In the genomic region with DNA sequence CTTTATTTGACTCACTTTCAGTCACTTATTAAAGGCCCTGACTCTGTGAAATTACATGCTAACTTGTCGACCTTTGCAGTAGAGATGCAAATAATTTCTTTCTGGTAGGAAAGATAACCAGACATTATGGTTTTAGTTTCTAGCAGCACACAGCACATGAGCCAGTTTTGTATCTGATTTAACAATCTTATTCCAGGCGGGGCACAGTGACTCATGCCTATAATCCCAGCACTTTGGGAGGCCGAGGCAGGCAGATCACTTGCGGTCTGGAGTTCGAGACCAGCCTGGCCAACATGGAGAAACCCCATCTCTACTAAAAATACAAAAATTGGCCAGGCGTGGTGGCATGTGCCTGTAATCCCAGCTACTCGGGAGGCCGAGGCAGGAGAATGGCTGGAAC, we compare ENCODE assay signal across 9 cellular contexts. TPM values are rescaled to one million over a fixed set of nuclear protein-coding genes. Genes with fewer than 3 reads are reported as not detected.
DNase-seq lines count a peak whose midpoint lies in the region; ATAC-seq and TF ChIP-seq lines count a peak whose summit lies in the region.
"Not testable (repeated sequence)": the region's sequence is repeated elsewhere in the genome, so short reads cannot be mapped to it uniquely, and the experiment has no call there.
"Had no signal": no experiment of that assay in that cellular context is flagged by ENCODE, and none has a peak within 500 bp of the region (broad histone marks: within the 10 kb centered on the region; RNA-seq: fewer than 3 reads in every experiment).

No MANE protein-coding gene starts in this region.

- peaks cover 19% of the 10 kb centered on the region for H3K4me1 Mint-ChIP-seq in GM23338

- not testable (repeated sequence) for H2AK5ac ChIP-seq in trophoblast cell (ENCODE audit: low read length)

- H2BK5ac ChIP-seq in trophoblast cell (ENCODE audit: low read depth, low read length, poor library complexity), result not testable (repeated sequence)

- H3K27ac Mint-ChIP-seq in GM23338, result not testable (repeated sequence)

- not testable (repeated sequence) for H3K4me3 Mint-ChIP-seq in GM23338

- not testable (repeated sequence) for H3K9ac ChIP-seq in trophoblast cell (ENCODE audit: low read length)

- not testable (repeated sequence) for H3K4me3 ChIP-seq in GM23338; trophoblast cell (ENCODE audit: low read depth, low read length)

- H3F3A ChIP-seq in GM23338 (replicated peaks; ENCODE audit: low read depth), result not testable (repeated sequence)

- H4K20me1 ChIP-seq in GM23338 (replicated peaks; ENCODE audit: insufficient read depth), result not testable (repeated sequence)

- H3K4me2 ChIP-seq in GM23338; trophoblast cell (ENCODE audit: low read length): not testable (repeated sequence)

- 0 out of 2 replicates have a peak overlapping the region, but pooled peaks have one; percentile 63 for H2AFZ ChIP-seq in GM23338
- H2AFZ ChIP-seq in trophoblast cell (ENCODE audit: insufficient read depth, low read length, poor library complexity), result not testable (repeated sequence)

- peak overlapping the region; percentile 5 for H4K91ac ChIP-seq in trophoblast cell (ENCODE audit: low read depth, low read length)

- H3K4ac ChIP-seq in trophoblast cell (ENCODE audit: low read depth, low read length), result not testable (repeated sequence)

- not testable (repeated sequence) for DNase-seq in GM23338 (ENCODE audit: low spot score); trophoblast cell
- peak; percentile 36 for DNase-seq in M059J (ENCODE audit: low read depth)

- H3K27me3 ChIP-seq in GM23338 (ENCODE audit: insufficient read depth); trophoblast cell (ENCODE audit: insufficient read depth, low read length): not testable (repeated sequence)

- not testable (repeated sequence) for H3K18ac ChIP-seq in trophoblast cell (ENCODE audit: low read length)

- not testable (repeated sequence) for H3K9me2 ChIP-seq in GM23338 (ENCODE audit: insufficient read depth)

- WGBS in trophoblast cell (ENCODE audit: extremely low coverage, insufficient coverage, insufficient read length), result no CpG with 5 or more reads among the region's 8 CpGs

- H3K36me3 ChIP-seq in GM23338 (ENCODE audit: insufficient read depth); trophoblast cell (ENCODE audit: control insufficient read depth in 1 of 2, insufficient read depth in 2 of 2, low read length in 2 of 2): not testable (repeated sequence)

- H3K79me1 ChIP-seq in trophoblast cell (ENCODE audit: low read length), result peaks cover 28% of the 10 kb centered on the region

- not testable (repeated sequence) for H3K14ac ChIP-seq in trophoblast cell (ENCODE audit: low read length)

- not testable (repeated sequence) for H3K27ac ChIP-seq in GM23338 (ENCODE audit: low read depth); trophoblast cell (ENCODE audit: low read depth, low read length)
- peak overlapping the region; percentile 97 for H3K27ac ChIP-seq in VCaP

- not testable (repeated sequence) for TF ChIP-seq CTCF in GM23338 (conservative IDR thresholded peaks at IDR 0.05; ENCODE audit: low read depth in 2 of 2); VCaP (conservative IDR thresholded peaks at IDR 0.05)

- H4K8ac ChIP-seq in trophoblast cell (ENCODE audit: low read depth, low read length), result not testable (repeated sequence)

- not testable (repeated sequence) for H3K79me2 ChIP-seq in GM23338 (replicated peaks; ENCODE audit: insufficient read depth); trophoblast cell (ENCODE audit: control insufficient read depth, insufficient read depth, low read length, poor library complexity)

- H2BK12ac ChIP-seq in trophoblast cell (ENCODE audit: low read length), result peak overlapping the region; percentile 75

- peak overlapping the region; percentile 20 for H2BK120ac ChIP-seq in trophoblast cell (ENCODE audit: insufficient read depth, low read length, poor library complexity)

- H3K27me3 Mint-ChIP-seq in GM23338 (ENCODE audit: insufficient read depth, low read depth, poor library complexity), result not testable (repeated sequence)

- not testable (repeated sequence) for H3K36me3 Mint-ChIP-seq in GM23338 (ENCODE audit: low read depth)

- H3K9me3 Mint-ChIP-seq in GM23338, result peaks cover 17% of the 10 kb centered on the region

- not testable (repeated sequence) for ATAC-seq in GM23338

- H3K9me3 ChIP-seq in trophoblast cell (ENCODE audit: insufficient read depth, low read depth, low read length), result not testable (repeated sequence)

- H3K23ac ChIP-seq in trophoblast cell (ENCODE audit: low read length), result not testable (repeated sequence)

- H4K12ac ChIP-seq in trophoblast cell (ENCODE audit: low read depth, low read length), result not testable (repeated sequence)

- not testable (repeated sequence) for H3K4me1 ChIP-seq in GM23338 (ENCODE audit: insufficient read depth)
- peaks cover 17 to 20% of the 10 kb centered on the region in 2 experiments for H3K4me1 ChIP-seq in trophoblast cell (ENCODE audit: control insufficient read depth in 1 of 2, insufficient read depth in 2 of 2, low read length in 2 of 2)

RNA-seq across cellular contexts. Expression of a gene that starts 27.3 kb away (rescaled TPM):
- total RNA-seq in GM23338 (2014; rRNA removed; shearing (Covaris generic)), result not detected in 2 replicates
- polyA plus RNA-seq in GM23338 (2016; fragmentation: Nextera tagmentation; extraction: Ambion mirVana), result not detected in 2 replicates
- 1.9 and 3.4 TPM in 2 replicates for total RNA-seq in M059J (2014; rRNA removed; shearing (Covaris generic))
- 0.18 and 0.21 TPM in 2 replicates for polyA plus RNA-seq in trophoblast cell (2013)
- total RNA-seq: A673; Caco-2; Calu3; CD4-positive, alpha-beta T cell; CD8-positive, alpha-beta T cell had no signal

RNA-seq across cellular contexts. Expression of a gene that starts 47.9 kb away (rescaled TPM):
- total RNA-seq in GM23338 (2014; rRNA removed; shearing (Covaris generic)), result 1.7 and 2.4 TPM in 2 replicates
- polyA plus RNA-seq in GM23338 (2016; fragmentation: Nextera tagmentation; extraction: Ambion mirVana), result 2.3 TPM in 2 replicates
- total RNA-seq in M059J (2014; rRNA removed; shearing (Covaris generic)), result 0.52 TPM in 1 of 2 replicates, not detected in the other
- 437 and 491 TPM in 2 replicates for polyA plus RNA-seq in trophoblast cell (2013)
- total RNA-seq: A673; Caco-2; Calu3; CD4-positive, alpha-beta T cell; CD8-positive, alpha-beta T cell had no signal
